Comparison of ENCODE assay signal across 2 cellular contexts in the genomic region with DNA sequence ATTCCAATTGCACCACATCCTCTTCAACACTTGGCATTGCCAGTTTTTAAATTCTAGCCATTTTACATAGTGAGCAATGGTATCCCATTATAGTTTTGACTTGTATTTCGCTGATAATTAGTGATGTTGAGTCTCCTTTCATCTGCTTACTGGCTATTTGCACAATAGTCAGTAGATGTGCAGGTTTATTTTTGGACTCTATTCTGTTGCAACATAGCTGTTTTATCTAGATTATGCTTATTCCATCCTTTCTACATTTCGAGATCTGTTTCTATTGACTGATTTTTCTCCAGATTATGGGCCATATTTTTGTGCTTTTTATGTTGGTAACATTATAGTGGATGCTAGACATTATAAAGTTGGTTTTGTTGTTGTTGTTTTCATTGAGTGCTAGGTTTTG.
A peak's percentile ranks its signal among the peaks of the same experiment; 100 is the strongest.
TF ChIP-seq lines count a peak whose summit lies in the region.

No MANE protein-coding gene starts in this region.

TF ChIP-seq in IMR-90, 13 proteins besides CTCF, POLR2A, EP300 and RAD21:
- TF ChIP-seq CEBPB (IDR thresholded peaks at IDR 0.05; ENCODE audit: low read depth, low read length) (peak; percentile 35), MAFK (IDR thresholded peaks at IDR 0.05; ENCODE audit: low read depth, low read length) (no peak)

TF ChIP-seq in HepG2, 621 proteins besides CTCF, POLR2A, EP300 and RAD21:
- TF ChIP-seq, protein P1, sequence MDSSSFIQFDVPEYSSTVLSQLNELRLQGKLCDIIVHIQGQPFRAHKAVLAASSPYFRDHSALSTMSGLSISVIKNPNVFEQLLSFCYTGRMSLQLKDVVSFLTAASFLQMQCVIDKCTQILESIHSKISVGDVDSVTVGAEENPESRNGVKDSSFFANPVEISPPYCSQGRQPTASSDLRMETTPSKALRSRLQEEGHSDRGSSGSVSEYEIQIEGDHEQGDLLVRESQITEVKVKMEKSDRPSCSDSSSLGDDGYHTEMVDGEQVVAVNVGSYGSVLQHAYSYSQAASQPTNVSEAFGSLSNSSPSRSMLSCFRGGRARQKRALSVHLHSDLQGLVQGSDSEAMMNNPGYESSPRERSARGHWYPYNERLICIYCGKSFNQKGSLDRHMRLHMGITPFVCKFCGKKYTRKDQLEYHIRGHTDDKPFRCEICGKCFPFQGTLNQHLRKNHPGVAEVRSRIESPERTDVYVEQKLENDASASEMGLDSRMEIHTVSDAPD (CRISPR knock-in tag; IDR thresholded peaks at IDR 0.05): no peak
- TF ChIP-seq CEBPB (IDR thresholded peaks at IDR 0.05; ENCODE audit: borderline replicate concordance, low read depth, low read length) (peak; percentile 27; the same call in 1 of the 2 replicates), MEIS1 (CRISPR knock-in tag; IDR thresholded peaks at IDR 0.05; ENCODE audit: borderline replicate concordance) (no peak)
